1 cellular context compared by ENCODE assay signal in genomic region chr10:59234814-59235429, GRCh38.
TF ChIP-seq lines count a peak whose summit lies in the region.

No MANE protein-coding gene starts in this region.

TF ChIP-seq in GM23338, 12 proteins besides CTCF, POLR2A, EP300 and RAD21 (continued from another document):
- TF ChIP-seq ZNF462 (CRISPR knock-in tag; IDR thresholded peaks at IDR 0.05) = no peak
- TF ChIP-seq JUNB (IDR thresholded peaks at IDR 0.05; ENCODE audit: unreplicated experiment) = no peak
- TF ChIP-seq CREB1 (CRISPR knock-in tag; IDR thresholded peaks at IDR 0.05; ENCODE audit: low read depth) = no peak
- no peak for TF ChIP-seq ZNF331 (CRISPR knock-in tag; IDR thresholded peaks at IDR 0.05; ENCODE audit: low read depth)
- TF ChIP-seq EZH2phosphoT487 (IDR thresholded peaks at IDR 0.05; ENCODE audit: unreplicated experiment) = no peak
- no peak for TF ChIP-seq ZNF114 (CRISPR knock-in tag; IDR thresholded peaks at IDR 0.05)
